ENCODE assay signal across 8 cellular contexts in the genomic region with DNA sequence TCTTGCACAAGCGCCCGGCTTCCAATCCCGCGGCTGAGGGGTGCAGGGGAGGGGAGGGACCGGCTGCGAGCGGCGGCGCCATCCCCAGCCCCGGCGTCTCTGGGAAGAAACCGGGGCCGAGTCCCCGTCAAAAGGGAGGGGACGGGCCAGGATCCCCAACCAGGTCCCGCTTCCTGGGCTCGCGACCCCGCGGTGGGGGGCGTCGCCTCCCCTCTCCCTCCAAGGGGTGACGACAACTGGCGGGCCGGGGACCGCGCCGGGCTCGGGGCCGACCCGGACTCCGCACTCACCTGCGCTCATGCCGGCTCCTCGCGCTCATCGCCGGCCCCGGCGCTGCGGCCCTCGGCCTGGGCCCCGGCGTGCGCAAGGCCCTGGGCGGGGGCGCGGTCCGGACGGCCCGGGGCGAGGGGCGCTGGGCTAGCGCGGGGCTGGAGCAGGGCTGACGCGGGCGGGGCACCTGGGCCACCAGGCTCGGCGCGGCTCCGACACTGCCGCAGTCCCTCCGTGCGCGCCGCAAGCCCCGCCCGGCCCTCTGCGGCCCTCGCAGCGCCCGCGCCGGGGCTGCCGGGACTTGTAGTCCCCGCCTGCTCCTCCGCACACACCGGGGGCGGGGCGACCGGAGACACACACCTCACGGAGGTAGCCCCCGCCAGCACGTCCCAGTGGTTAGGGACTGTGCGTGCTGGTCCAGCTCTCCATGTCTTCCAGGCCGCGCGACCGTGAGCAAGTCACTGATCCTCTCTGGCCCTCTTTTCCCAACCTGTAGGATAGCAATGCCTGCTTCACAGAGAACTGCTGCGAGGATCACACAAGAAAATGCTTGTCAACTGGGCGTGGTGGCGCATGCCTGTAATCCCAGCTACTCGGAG. TPM values are rescaled to one million over a fixed set of nuclear protein-coding genes. Genes with fewer than 3 reads are reported as not detected.
DNase-seq lines count a peak whose midpoint lies in the region; ATAC-seq, FAIRE-seq and TF ChIP-seq lines count a peak whose summit lies in the region.

Gene ATP13A2 (minus strand): TSS at position 490 of the 869 bp plus-strand sequence. CDS start 190 bp downstream, at position 300.

- peaks cover 15 to 24% (median 19%) of the 10 kb centered on the region in 3 donors for H3K4me1 Mint-ChIP-seq in CD8-positive, alpha-beta memory T cell

- CTCF ChIA-PET in CD8-positive, alpha-beta memory T cell (lab: Charles Lee), result no interaction called here

- POLR2A ChIA-PET in CD8-positive, alpha-beta memory T cell (lab: Charles Lee), result interaction anchor here (0.6 kb wide), 1 partner anchor 10 kb away, joined by 3 read pairs; no protein-coding TSS in a partner anchor

- H3K4me3 Mint-ChIP-seq in CD8-positive, alpha-beta memory T cell, result peak within 1 kb of the TSS; percentile 83 to 92 (median 87)

- peak within 1 kb of the TSS; percentile 96 for H3K4me2 ChIP-seq in OCI-LY1 (ENCODE audit: low read length)

- no peaks in the 10 kb centered on the region for H3F3A ChIP-seq in OCI-LY1 (ENCODE audit: insufficient read depth, low read length)

- H3K4me1 ChIP-seq in CD8-positive, alpha-beta memory T cell (ENCODE audit: insufficient read depth, low read length), result peaks cover 17% of the 10 kb centered on the region
- H3K4me1 ChIP-seq in OCI-LY1 (ENCODE audit: insufficient read depth, low read length, severe bottlenecking), result peaks cover 18% of the 10 kb centered on the region

- no peaks in the 10 kb centered on the region for H3K27me3 Mint-ChIP-seq in CD8-positive, alpha-beta memory T cell

- no peaks in the 10 kb centered on the region for H3K36me3 ChIP-seq in CD8-positive, alpha-beta memory T cell (ENCODE audit: insufficient read depth, low read length)
- H3K36me3 ChIP-seq in OCI-LY1 (ENCODE audit: insufficient read depth, low read length), result no peaks in the 10 kb centered on the region

- no peaks in the 10 kb centered on the region for H3K9me2 ChIP-seq in OCI-LY1 (ENCODE audit: low read depth, low read length)

- H3K36me3 Mint-ChIP-seq in CD8-positive, alpha-beta memory T cell, result peaks cover 0 to 6% (median 0%) of the 10 kb centered on the region in 3 donors

- H3K27me3 ChIP-seq in CD8-positive, alpha-beta memory T cell (ENCODE audit: insufficient read depth, low read length, poor library complexity, severe bottlenecking), result no peaks in the 10 kb centered on the region
- H3K27me3 ChIP-seq in OCI-LY1 (ENCODE audit: insufficient read depth, low read length), result no peaks in the 10 kb centered on the region; the same call in 1 of the 2 replicates

- H3K27ac Mint-ChIP-seq in CD8-positive, alpha-beta memory T cell, result peak within 1 kb of the TSS; percentile 61 to 94 (median 84)

- H3K9me3 ChIP-seq in CD8-positive, alpha-beta memory T cell (ENCODE audit: low read length), result no peaks in the 10 kb centered on the region
- H3K9me3 ChIP-seq in OCI-LY1 (ENCODE audit: low read length), result no peaks in the 10 kb centered on the region

- peak within 1 kb of the TSS; percentile 75 for H3K4me3 ChIP-seq in CD8-positive, alpha-beta memory T cell (ENCODE audit: low read length)
- H3K4me3 ChIP-seq in OCI-LY1 (ENCODE audit: low read depth, low read length, poor library complexity, severe bottlenecking) (peak within 1 kb of the TSS; percentile 90), epithelial cell of proximal tubule (ENCODE audit: low read depth, low read length) (peak within 1 kb of the TSS; percentile 84)

- TF ChIP-seq CTCF in OCI-LY1 (IDR thresholded peaks at IDR 0.05; ENCODE audit: low read length) (no peak), epithelial cell of proximal tubule (conservative IDR thresholded peaks at IDR 0.05; ENCODE audit: low read depth, low read length) (no peak)

- DNase-seq in CD8-positive, alpha-beta memory T cell, result peak; percentile 72 to 87 (median 79)
- peak; percentile 77 for DNase-seq in HTR-8/SVneo (ENCODE audit: insufficient read length, low spot score)
- DNase-seq in activated T-cell treated with anti-CD3 and anti-CD28 coated beads for 48 hours (ENCODE audit: low read depth), result peak; percentile 82
- DNase-seq in epithelial cell of proximal tubule (ENCODE audit: low read depth), result no peak
- peak; percentile 75 for DNase-seq in mucosa of gallbladder (ENCODE audit: low spot score)
- DNase-seq in stimulated activated CD8-positive, alpha-beta memory T cell treated with anti-CD3 and anti-CD28 coated beads, Interleukin-4, amount 100 ng/mL, for 4 hours (ENCODE audit: low read depth in 2 of 2, low spot score in 1 of 2), result peak; percentile 54 to 69

- H3K79me2 ChIP-seq in OCI-LY1 (ENCODE audit: insufficient read depth, low read length), result no peaks in the 10 kb centered on the region

- ATAC-seq in GM19467 (IDR thresholded peaks at IDR 0.05; ENCODE audit: unreplicated experiment), result peak; percentile 93

- no peaks in the 10 kb centered on the region for H3K9me3 Mint-ChIP-seq in CD8-positive, alpha-beta memory T cell

- H3K9ac ChIP-seq in OCI-LY1 (ENCODE audit: low read length), result peak within 1 kb of the TSS; percentile 76

- H3K27ac ChIP-seq in CD8-positive, alpha-beta memory T cell (ENCODE audit: low read depth, low read length), result peak within 1 kb of the TSS; percentile 54
- H3K27ac ChIP-seq in OCI-LY1 (ENCODE audit: low read depth, low read length, poor library complexity, severe bottlenecking), result no peak within 1 kb of the TSS

- H2AFZ ChIP-seq in OCI-LY1 (ENCODE audit: low read length), result peak within 1 kb of the TSS; percentile 97

- FAIRE-seq in HTR-8/SVneo (lab: Jason Lieb, UNC), result peak; percentile 60

- no peaks in the 10 kb centered on the region for H4K20me1 ChIP-seq in OCI-LY1 (ENCODE audit: insufficient read depth, low read length)

RNA-seq across cellular contexts. Expression of gene ATP13A2, which starts in this region (rescaled TPM):
- total RNA-seq in CD8-positive, alpha-beta memory T cell, result 10 to 100 TPM; 43.8 to 44.0 TPM
- 61.3 TPM for polyA plus RNA-seq in CD8-positive, alpha-beta memory T cell
- total RNA-seq in epithelial cell of proximal tubule, result 75.7 and 87.8 TPM in 2 replicates
- 87.1 TPM for total RNA-seq in mucosa of gallbladder
